8 cellular contexts compared by ENCODE assay signal in genomic region chr13:25170554-25171107, GRCh38. TPM values are rescaled to one million over a fixed set of nuclear protein-coding genes. Genes with fewer than 3 reads are reported as not detected.
A peak's percentile ranks its signal among the peaks of the same experiment; 100 is the strongest.
DNase-seq lines count a peak whose midpoint lies in the region; TF ChIP-seq lines count a peak whose summit lies in the region.

No MANE protein-coding gene starts in this region.

- H2AFZ ChIP-seq in neuron (ENCODE audit: low read depth, low read length): peak overlapping the region; percentile 89

- H3K27ac ChIP-seq in HUES48 (ENCODE audit: low read depth, low read length) (no peak overlapping the region), dorsolateral prefrontal cortex (peak overlapping the region; percentile 86 to 100 (median 98)), SJCRH30 (no peak overlapping the region)

- H3K4me3 ChIP-seq in HUES48 (ENCODE audit: low read depth, low read length) (peak overlapping the region; percentile 62), dorsolateral prefrontal cortex (peak overlapping the region; percentile 45 to 91 (median 76)), neuron (ENCODE audit: low read length) (peak overlapping the region; percentile 43), SJCRH30 (no peak overlapping the region)

- H3K9me3 ChIP-seq in HUES48 (ENCODE audit: control insufficient read depth, insufficient read depth, low read length) (no peaks in the 10 kb centered on the region), neuron (ENCODE audit: low read length) (peaks cover 14% of the 10 kb centered on the region), SJCRH30 (replicated peaks) (no peaks in the 10 kb centered on the region)

- DNase-seq in COR-L47 (lab: John Stamatoyannopoulos, UW) (peak; percentile 77), dorsolateral prefrontal cortex (peak in 8 of 10 donors; percentile 51 to 82 (median 65)), HCEC 1CT (no peak), NCI-H2107 (lab: John Stamatoyannopoulos, UW) (no peak), SJCRH30 (no peak), SHP77 treated with DMSO at 0.1 percent for 48 hours (lab: John Stamatoyannopoulos, UW) (no peak)

- H3K4me1 ChIP-seq in HUES48 (ENCODE audit: control insufficient read depth, insufficient read depth, low read length) (peaks cover 27% of the 10 kb centered on the region), neuron (ENCODE audit: insufficient read depth, low read length) (peaks cover 16% of the 10 kb centered on the region), SJCRH30 (no peaks in the 10 kb centered on the region)

- intact Hi-C loops in dorsolateral prefrontal cortex (cut with DNase I): loop anchor here (1.0 to 10.0 kb wide), 6 partner anchors 22 to 132 kb away; partner anchors contain the start of genes MTMR6 (in 1 of the 2) and NUP58 (in 1 of the 2)

- H3K36me3 ChIP-seq in HUES48 (ENCODE audit: control insufficient read depth, insufficient read depth, low read length): no peaks in the 10 kb centered on the region
- H3K36me3 ChIP-seq in neuron (ENCODE audit: insufficient read depth, low read length): no peaks in the 10 kb centered on the region
- no peaks in the 10 kb centered on the region for H3K36me3 ChIP-seq in SJCRH30

- H3K9ac ChIP-seq in HUES48 (ENCODE audit: low read depth, low read length): no peak overlapping the region

- TF ChIP-seq CTCF in dorsolateral prefrontal cortex (IDR thresholded peaks at IDR 0.05 in 54 of 56, conservative IDR thresholded peaks at IDR 0.05 in 2 of 56; ENCODE audit: low read depth in 1 of 56, partially characterized antibody in 56 of 56): peak in 2 of 56 donors; percentile 11 to 24

- H3K27me3 ChIP-seq in HUES48 (ENCODE audit: control insufficient read depth, insufficient read depth, low read length) (peaks cover 56% of the 10 kb centered on the region), dorsolateral prefrontal cortex (peaks cover 0 to 5% (median 0%) of the 10 kb centered on the region in 45 donors), neuron (ENCODE audit: insufficient read depth, low read length) (peaks cover 11% of the 10 kb centered on the region), SJCRH30 (peaks cover 12% of the 10 kb centered on the region; the same call in 1 of the 2 replicates)

RNA-seq across cellular contexts. Expression of gene AMER2, which starts 1.5 kb away (rescaled TPM):
- total RNA-seq in dorsolateral prefrontal cortex: 100 to 1,000 TPM in 86 of 120 experiments, 10 to 100 TPM in 34; 44.5 to 389 (median 125) TPM
- not detected in 2 replicates for total RNA-seq in SJCRH30 (2014; rRNA removed; shearing (Covaris generic))

Comparison
In these comparisons a context has a peak if more than half of its experiments do, and no peak if none do; other contexts are left out.
1. DNase-seq: peak in COR-L47 (single experiment) and dorsolateral prefrontal cortex (8 of 10); none in HCEC 1CT (single experiment), NCI-H2107 (single experiment), SJCRH30 (0 of 2) and SHP77 treated with DMSO at 0.1 percent for 48 hours (single experiment).
2. H3K27ac ChIP-seq: peak in dorsolateral prefrontal cortex (59 of 59); none in HUES48 (single experiment) and SJCRH30 (single experiment).
3. RNA of gene AMER2, which starts 1.5 kb away (total RNA-seq): 44.5 to 389 TPM in dorsolateral prefrontal cortex; not detected in SJCRH30; every median in the first group is over 10 times any median in the second.